ENCODE assay signal across 31 cellular contexts in genomic region chr10:52268790-52269189, GRCh38. TPM values are rescaled to one million over a fixed set of nuclear protein-coding genes. Genes with fewer than 3 reads are reported as not detected.
"Had no signal": no experiment of that assay in that cellular context is flagged by ENCODE, and none has a peak within 500 bp of the region (broad histone marks: within the 10 kb centered on the region; RNA-seq: fewer than 3 reads in every experiment).

No MANE protein-coding gene starts in this region.

- H3K27me3 ChIP-seq: brain microvascular endothelial cell, gastrocnemius medialis, heart left ventricle had no signal

- H3K36me3 Mint-ChIP-seq: activated naive CD8-positive, alpha-beta T cell had no signal

- H3K27ac ChIP-seq: brain microvascular endothelial cell, gastrocnemius medialis, heart left ventricle had no signal

- H3K4me1 ChIP-seq: heart left ventricle had no signal

- H3K36me3 ChIP-seq: brain microvascular endothelial cell had no signal

- H3K9me3 ChIP-seq: gastrocnemius medialis, heart left ventricle had no signal

- H3K9me3 Mint-ChIP-seq: activated CD4-positive, alpha-beta T cell treated with anti-CD3 and anti-CD28 coated beads, Interleukin-2, amount 10 ng/mL, durations not matched to agents 24 days and 14 days; activated CD8-positive, alpha-beta T cell treated with anti-CD3 and anti-CD28 coated beads for 36 hours; activated T-cell treated with anti-CD3 and anti-CD28 coated beads, Interleukin-2, amount 50 U/mL, for 4 hours; activated T-helper 17 cell treated with anti-CD3 and anti-CD28 coated beads, Interleukin-2, amount 50 U/mL, for 72 hours had no signal

- ATAC-seq: activated CD4-positive, alpha-beta T cell treated with anti-CD3 and anti-CD28 coated beads for 36 hours; activated CD8-positive, alpha-beta T cell treated with anti-CD3 and anti-CD28 coated beads for 36 hours; activated T-cell treated with anti-CD3 and anti-CD28 coated beads, Interleukin-2, amount 50 U/mL, for 4 hours; activated T-helper 17 cell treated with anti-CD3 and anti-CD28 coated beads, Interleukin-2, amount 50 U/mL, for 72 hours; effector memory CD8-positive, alpha-beta T cell; esophagus mucosa; gastrocnemius medialis; heart left ventricle had no signal

- H3K4me1 Mint-ChIP-seq: activated CD4-positive, alpha-beta T cell treated with anti-CD3 and anti-CD28 coated beads for 36 hours; activated CD4-positive, alpha-beta T cell treated with anti-CD3 and anti-CD28 coated beads, Interleukin-2, amount 10 ng/mL, durations not matched to agents 24 days and 14 days; activated T-helper 17 cell treated with anti-CD3 and anti-CD28 coated beads, Interleukin-2, amount 50 U/mL, for 72 hours had no signal

- DNase-seq: activated CD4-positive, alpha-beta T cell treated with anti-CD3 and anti-CD28 coated beads for 36 hours; activated CD4-positive, alpha-beta T cell treated with anti-CD3 and anti-CD28 coated beads, Interleukin-2, amount 10 ng/mL, durations not matched to agents 24 days and 14 days; activated CD4-positive, alpha-beta T cell treated with anti-CD3 and anti-CD28 coated beads, Interleukin-2, amount 50 U/mL, for 4 hours; activated CD4-positive, CD25-positive, alpha-beta regulatory T cell; activated CD4-positive, CD25-positive, alpha-beta regulatory T cell treated with anti-CD3 and anti-CD28 coated beads, Interleukin-2, amount 50 U/mL, for 72 hours; activated CD8-positive, alpha-beta memory T cell treated with anti-CD3 and anti-CD28 coated beads for 24 hours; activated CD8-positive, alpha-beta T cell treated with anti-CD3 and anti-CD28 coated beads for 36 hours; activated effector memory CD4-positive, alpha-beta T cell treated with Interleukin-2 at 50 U/mL for 16 hours; activated gamma-delta T cell treated with Interleukin-2 at 50 U/mL for 16 hours; activated naive CD4-positive, alpha-beta T cell treated with anti-CD3 and anti-CD28 coated beads, Interleukin-2, amount 50 U/mL, for 16 hours; activated naive CD4-positive, alpha-beta T cell treated with Interleukin-2 at 50 U/mL for 16 hours; activated T-cell treated with anti-CD3 and anti-CD28 coated beads, Interleukin-2, amount 50 U/mL, for 4 hours; amniotic stem cell; anterior cingulate cortex; brain microvascular endothelial cell; caudate nucleus; cortex of kidney; dermis blood vessel endothelial cell; effector CD4-positive, alpha-beta T cell; effector memory CD8-positive, alpha-beta T cell; foreskin fibroblast; gastrocnemius medialis; glutamatergic neuron; heart left ventricle; T-helper 2 cell had no signal

- H3K27me3 Mint-ChIP-seq: activated CD4-positive, alpha-beta T cell treated with anti-CD3 and anti-CD28 coated beads for 36 hours; activated CD4-positive, alpha-beta T cell treated with anti-CD3 and anti-CD28 coated beads, Interleukin-2, amount 10 ng/mL, durations not matched to agents 24 days and 14 days; activated T-helper 17 cell treated with anti-CD3 and anti-CD28 coated beads, Interleukin-2, amount 50 U/mL, for 72 hours; effector memory CD8-positive, alpha-beta T cell had no signal

- H3K4me3 ChIP-seq: gastrocnemius medialis, heart left ventricle had no signal

- H3K27ac Mint-ChIP-seq: activated CD4-positive, alpha-beta T cell treated with anti-CD3 and anti-CD28 coated beads for 36 hours; activated CD4-positive, alpha-beta T cell treated with anti-CD3 and anti-CD28 coated beads, Interleukin-2, amount 10 ng/mL, durations not matched to agents 24 days and 14 days; activated CD8-positive, alpha-beta T cell treated with anti-CD3 and anti-CD28 coated beads for 36 hours; activated naive CD8-positive, alpha-beta T cell; activated T-helper 17 cell treated with anti-CD3 and anti-CD28 coated beads, Interleukin-2, amount 50 U/mL, for 72 hours; effector memory CD8-positive, alpha-beta T cell had no signal

- H3K4me3 Mint-ChIP-seq: activated CD4-positive, alpha-beta T cell treated with anti-CD3 and anti-CD28 coated beads for 36 hours; activated CD4-positive, alpha-beta T cell treated with anti-CD3 and anti-CD28 coated beads, Interleukin-2, amount 10 ng/mL, durations not matched to agents 24 days and 14 days; activated CD8-positive, alpha-beta T cell treated with anti-CD3 and anti-CD28 coated beads for 36 hours; activated naive CD8-positive, alpha-beta T cell; activated T-cell treated with anti-CD3 and anti-CD28 coated beads, Interleukin-2, amount 50 U/mL, for 4 hours; activated T-helper 17 cell treated with anti-CD3 and anti-CD28 coated beads, Interleukin-2, amount 50 U/mL, for 72 hours; effector memory CD8-positive, alpha-beta T cell had no signal

- FAIRE-seq: astrocyte, colon had no signal

RNA-seq across cellular contexts. Expression of gene DKK1, which starts 45.3 kb away (rescaled TPM):
- total RNA-seq: activated CD4-positive, alpha-beta T cell treated with anti-CD3 and anti-CD28 coated beads for 36 hours; activated CD4-positive, alpha-beta T cell treated with anti-CD3 and anti-CD28 coated beads, Interleukin-2, amount 10 ng/mL, durations not matched to agents 24 days and 14 days; activated CD8-positive, alpha-beta T cell treated with anti-CD3 and anti-CD28 coated beads for 36 hours; activated T-helper 17 cell treated with anti-CD3 and anti-CD28 coated beads, Interleukin-2, amount 50 U/mL, for 72 hours; T-helper 1 cell treated with Interleukin-12 subunit alpha and Interleukin-12 subunit beta and Interleukin-4 antibody, amounts not matched to agents 30 ng/mL and 1 ng/mL, for 36 hours had no signal
